11 cellular contexts compared by ENCODE assay signal in the genomic region with DNA sequence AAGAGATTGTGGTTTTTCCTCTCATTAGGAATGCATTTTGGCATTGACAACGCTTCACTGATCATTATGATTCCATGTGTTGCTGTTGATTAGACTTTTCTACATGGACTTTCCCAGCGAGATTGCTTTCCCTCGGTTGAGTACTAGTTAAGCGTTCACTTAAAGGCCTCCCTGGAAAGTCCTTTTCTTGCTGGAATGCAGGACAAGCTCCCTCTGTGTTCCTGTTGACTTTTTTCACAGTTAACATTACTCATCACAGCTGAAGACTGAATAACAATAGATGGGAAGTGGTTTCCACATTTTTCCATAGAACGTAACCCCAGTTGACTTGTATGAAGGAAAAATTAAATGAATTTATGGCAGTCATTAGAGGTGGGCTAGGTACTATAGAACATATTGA. TPM values are rescaled to one million over a fixed set of nuclear protein-coding genes. Genes with fewer than 3 reads are reported as not detected.
DNase-seq lines count a peak whose midpoint lies in the region; ATAC-seq, FAIRE-seq and TF ChIP-seq lines count a peak whose summit lies in the region.
"Had no signal": no experiment of that assay in that cellular context is flagged by ENCODE, and none has a peak within 500 bp of the region (broad histone marks: within the 10 kb centered on the region; RNA-seq: fewer than 3 reads in every experiment).

No MANE protein-coding gene starts in this region.

- no peaks in the 10 kb centered on the region for H4K20me1 ChIP-seq in K562 (replicated peaks; ENCODE audit: control insufficient read depth, insufficient read depth, low read length)

- H3K9me3 ChIP-seq in heart right ventricle (no peaks in the 10 kb centered on the region), K562 (replicated peaks; ENCODE audit: control insufficient read depth, insufficient read depth, low read depth, low read length) (no peaks in the 10 kb centered on the region)

- H3K4me3 Mint-ChIP-seq in activated naive CD4-positive, alpha-beta T cell treated with anti-CD3 and anti-CD28 coated beads for 36 hours, result no peak overlapping the region

- FAIRE-seq in K562 (lab: Jason Lieb, UNC) (peak; percentile 29), urothelium cell line (lab: Jason Lieb, UNC) (no peak)
- FAIRE-seq: A204.1, frontal cortex had no signal

- CTCF ChIA-PET in K562 (lab: Yijun Ruan, JAX; ENCODE audit: low intra/inter-chr PET ratio), result no interaction called here
- CTCF ChIA-PET in activated naive CD4-positive, alpha-beta T cell treated with anti-CD3 and anti-CD28 coated beads for 36 hours (lab: Charles Lee), result interaction anchor here (1.5 kb wide), 1 partner anchor 263 kb away, joined by 4 read pairs; no protein-coding TSS in a partner anchor

- no peak overlapping the region for H3K27ac Mint-ChIP-seq in activated naive CD4-positive, alpha-beta T cell treated with anti-CD3 and anti-CD28 coated beads for 36 hours

- TF ChIP-seq CTCF in heart right ventricle (IDR thresholded peaks at IDR 0.05) (no peak), K562 (IDR thresholded peaks at IDR 0.05 in 2 of 3, conservative IDR thresholded peaks at IDR 0.05 in 1 of 3; ENCODE audit: insufficient read depth in 2 of 3, low read depth in 1 of 3, low read length in 3 of 3) (no peak)

- H3K27ac ChIP-seq in heart right ventricle (peak overlapping the region in 9 of 10 donors; percentile 28 to 99 (median 63)), K562 (ENCODE audit: extremely low read depth, low read depth, low read length) (no peak overlapping the region)

- H3K9me3 Mint-ChIP-seq in activated naive CD4-positive, alpha-beta T cell treated with anti-CD3 and anti-CD28 coated beads for 36 hours, result no peaks in the 10 kb centered on the region

- in situ Hi-C loops in K562 (cut with MboI), result no loop called here

- H3K9me1 ChIP-seq in K562 (ENCODE audit: control insufficient read depth, insufficient read depth, low read length), result no peaks in the 10 kb centered on the region

- H3K36me3 Mint-ChIP-seq in activated naive CD4-positive, alpha-beta T cell treated with anti-CD3 and anti-CD28 coated beads for 36 hours (ENCODE audit: low read depth), result no peaks in the 10 kb centered on the region

- no peak for TF ChIP-seq RAD21 in K562 (CRISPR knock-in tag; conservative IDR thresholded peaks at IDR 0.05 in 1 of 2, IDR thresholded peaks at IDR 0.05 in 1 of 2)

- H3K4me1 ChIP-seq in heart right ventricle, result peaks cover 0 to 47% (median 20%) of the 10 kb centered on the region in 9 donors
- H3K4me1 ChIP-seq in K562 (replicated peaks in 1 of 2; ENCODE audit: control insufficient read depth in 2 of 2, insufficient read depth in 2 of 2, low read length in 2 of 2), result peaks cover 21 to 24% of the 10 kb centered on the region in 2 experiments

- DNase-seq in heart right ventricle, result no peak
- no peak for DNase-seq in left ventricle myocardium superior
- DNase-seq in K562 (ENCODE audit: extremely low read depth in 1 of 4, low spot score in 3 of 4), result no peak
- DNase-seq in iPS-NIHi11 (ENCODE audit: low spot score), result peak; percentile 27
- DNase-seq in urothelium cell line (ENCODE audit: low spot score), result peak; percentile 61
- no peak for DNase-seq in activated naive CD4-positive, alpha-beta T cell treated with anti-CD3 and anti-CD28 coated beads for 36 hours
- no peak for DNase-seq in activated naive CD4-positive, alpha-beta T cell (lab: John Stamatoyannopoulos, UW)
- DNase-seq: activated gamma-delta T cell treated with Interleukin-2 at 50 U/mL for 16 hours had no signal

- POLR2A ChIA-PET in K562 (lab: Yijun Ruan, JAX), result interaction anchor here (2.8 kb wide), 1 partner anchor 20 kb away, joined by 11 read pairs; no protein-coding TSS in a partner anchor

- no peak for TF ChIP-seq EP300 in K562 (IDR thresholded peaks at IDR 0.05; ENCODE audit: low read length)

- H3K27me3 ChIP-seq in heart right ventricle (peaks cover 0 to 43% (median 0%) of the 10 kb centered on the region in 7 donors), K562 (ENCODE audit: control insufficient read depth in 2 of 2, insufficient read depth in 2 of 2, low read length in 2 of 2) (peaks cover 0 to 3% of the 10 kb centered on the region in 2 experiments; a peak in 2 of 5 replicates)

- H3K27me3 Mint-ChIP-seq in activated naive CD4-positive, alpha-beta T cell treated with anti-CD3 and anti-CD28 coated beads for 36 hours (ENCODE audit: low read depth), result peaks cover 51% of the 10 kb centered on the region

- H3K4me1 Mint-ChIP-seq in activated naive CD4-positive, alpha-beta T cell treated with anti-CD3 and anti-CD28 coated beads for 36 hours (ENCODE audit: low read depth), result peaks cover 19% of the 10 kb centered on the region

- no peak overlapping the region for H3K9ac ChIP-seq in K562 (ENCODE audit: insufficient read depth in 1 of 2, low read depth in 2 of 2, low read length in 2 of 2)

- no TSS peak for BruUV-seq in K562 (replicated peaks; lab: Mats Ljungman, UMichigan)

- H3K36me3 ChIP-seq in heart right ventricle (peaks cover 0 to 10% (median 0%) of the 10 kb centered on the region in 9 donors), K562 (ENCODE audit: control insufficient read depth, insufficient read depth, low read length) (no peaks in the 10 kb centered on the region)

- intact Hi-C loops in heart right ventricle (cut with DNase I) (loop anchor here in 3 of 10 donors (10.0 kb wide), 2 partner anchors 63 to 167 kb away; no protein-coding TSS in a partner anchor), left ventricle myocardium superior (cut with micrococcal nuclease) (loop anchor here (10.0 kb wide), 1 partner anchor 257 kb away; no protein-coding TSS in a partner anchor), K562 (cut with micrococcal nuclease) (no loop called here)
- intact Hi-C loops in activated naive CD4-positive, alpha-beta T cell treated with anti-CD3 and anti-CD28 coated beads for 36 hours (cut with micrococcal nuclease), result no loop called here

- no peaks in the 10 kb centered on the region for H3K79me2 ChIP-seq in K562 (ENCODE audit: control insufficient read depth, insufficient read depth, low read length)

- 65 to 74% methylated on average over 5 of the region's 5 CpGs for WGBS in heart right ventricle, 2 donors
- WGBS in K562 (ENCODE audit: insufficient coverage, low coverage, missing lambda C conversion rate), result 34% methylated on average over 5 of the region's 5 CpGs

- no peak overlapping the region for H3K4me2 ChIP-seq in K562 (ENCODE audit: insufficient read depth, low read length)

- H3K4me3 ChIP-seq in heart right ventricle, result no peak overlapping the region
- H3K4me3 ChIP-seq in K562, result no peak overlapping the region

- no peak for TF ChIP-seq POLR2A in K562 (conservative IDR thresholded peaks at IDR 0.05)

- H2AFZ ChIP-seq in K562 (ENCODE audit: low read depth, low read length), result 0 out of 2 replicates have a peak overlapping the region, but pooled peaks have one; percentile 3

- ATAC-seq in heart right ventricle (no peak), left ventricle myocardium superior (no peak), K562 (no peak), HG03354 (IDR thresholded peaks at IDR 0.05; ENCODE audit: poor library complexity, severe bottlenecking, unreplicated experiment) (no peak)

RNA-seq across cellular contexts. Expression of gene CAV1, which starts 2.6 kb away (rescaled TPM):
- total RNA-seq in heart right ventricle (100 to 1,000 TPM; 195 to 364 (median 287) TPM), left ventricle myocardium superior (362 TPM), K562 (2014; rRNA removed) (0.08 and 1.1 TPM in 2 replicates), K562 (2014; rRNA removed; fragmentation: Illumina TruSeq; extraction: Trizol) (0.16 and 0.29 TPM in 2 replicates), K562 (2015; rRNA removed; fragmentation: Illumina TruSeq; extraction: Trizol) (0.40 and 0.64 TPM in 2 replicates), K562 (2021) (1.0 and 1.5 TPM in 2 replicates)
- polyA plus RNA-seq in heart right ventricle (100 to 1,000 TPM in 1 of 2 donors, 10 to 100 TPM in 1; 93.0 to 198 TPM), K562 (2011; rRNA removed) (1.5 and 2.5 TPM in 2 replicates), K562 (2014; fragmentation: Illumina TruSeq; extraction: Trizol) (0.62 and 0.86 TPM in 2 replicates), K562 (2014; fragmentation: Nextera tagmentation; extraction: Ambion mirVana) (under 1 TPM; 0.63 to 0.82 TPM), K562 (2014; rRNA removed) (0.08 and 0.49 TPM in 2 replicates)
- total RNA-seq in K562 (2011; cell fraction: chromatin; rRNA removed; ENCODE audit: low replicate concordance), result 0.79 and 1.5 TPM in 2 replicates
- 1.2 TPM in 1 of 2 replicates, not detected in the other for total RNA-seq in K562 (2011; cell fraction: nucleolus; rRNA removed)
- 1.5 TPM in 1 of 2 replicates, not detected in the other for total RNA-seq in K562 (2011; cell fraction: nucleoplasm; rRNA removed)
- 4.8 and 4.9 TPM in 2 replicates for polyA plus RNA-seq in K562 (2011; cell fraction: cytosol; rRNA removed)
- polyA plus RNA-seq in K562 (2011; cell fraction: nucleus; rRNA removed), result 1.9 and 3.3 TPM in 2 replicates
- polyA plus RNA-seq in K562 (2012), result 0.51 and 0.55 TPM in 2 replicates
- 3.4 and 5.0 TPM in 2 replicates for polyA minus RNA-seq in K562 (2011; rRNA and poly(A)+ RNA removed)
- 0.76 and 2.1 TPM in 2 replicates for polyA minus RNA-seq in K562 (2011; cell fraction: cytosol; rRNA and poly(A)+ RNA removed)
- polyA minus RNA-seq in K562 (2011; cell fraction: nucleus; rRNA and poly(A)+ RNA removed), result 1.00 and 1.2 TPM in 2 replicates
- total RNA-seq in activated naive CD4-positive, alpha-beta T cell treated with anti-CD3 and anti-CD28 coated beads for 36 hours, result under 1 TPM in 1 of 2 experiments, not detected in 1; 0.35 TPM

RNA-seq across cellular contexts. Expression of gene CAV2, which starts 22.7 kb away (rescaled TPM):
- total RNA-seq in heart right ventricle, result 100 to 1,000 TPM; 196 to 277 (median 244) TPM
- 100 to 1,000 TPM in 1 of 2 donors, 10 to 100 TPM in 1; 56.3 to 136 TPM for polyA plus RNA-seq in heart right ventricle
- total RNA-seq in left ventricle myocardium superior, result 204 TPM
- 38.0 and 48.6 TPM in 2 replicates for total RNA-seq in K562 (2011; cell fraction: chromatin; rRNA removed; ENCODE audit: low replicate concordance)
- 45.0 and 46.4 TPM in 2 replicates for total RNA-seq in K562 (2011; cell fraction: nucleolus; rRNA removed)
- 52.1 and 67.7 TPM in 2 replicates for total RNA-seq in K562 (2011; cell fraction: nucleoplasm; rRNA removed)
- total RNA-seq in K562 (2014; rRNA removed), result 30.0 and 32.4 TPM in 2 replicates
- 43.0 and 50.7 TPM in 2 replicates for total RNA-seq in K562 (2014; rRNA removed; fragmentation: Illumina TruSeq; extraction: Trizol)
- total RNA-seq in K562 (2015; rRNA removed; fragmentation: Illumina TruSeq; extraction: Trizol), result 43.9 and 49.3 TPM in 2 replicates
- 36.4 and 38.3 TPM in 2 replicates for total RNA-seq in K562 (2021)
- polyA plus RNA-seq in K562 (2011; rRNA removed), result 109 and 137 TPM in 2 replicates
- polyA plus RNA-seq in K562 (2011; cell fraction: cytosol; rRNA removed), result 80.8 and 129 TPM in 2 replicates
- polyA plus RNA-seq in K562 (2011; cell fraction: nucleus; rRNA removed), result 57.6 and 71.3 TPM in 2 replicates
- polyA plus RNA-seq in K562 (2012), result 25.3 and 39.5 TPM in 2 replicates
- 34.1 and 41.4 TPM in 2 replicates for polyA plus RNA-seq in K562 (2014; fragmentation: Illumina TruSeq; extraction: Trizol)
- polyA plus RNA-seq in K562 (2014; fragmentation: Nextera tagmentation; extraction: Ambion mirVana), result 10 to 100 TPM; 16.1 to 16.5 TPM
- 30.3 and 31.8 TPM in 2 replicates for polyA plus RNA-seq in K562 (2014; rRNA removed)
- polyA minus RNA-seq in K562 (2011; rRNA and poly(A)+ RNA removed), result 119 and 144 TPM in 2 replicates
- polyA minus RNA-seq in K562 (2011; cell fraction: cytosol; rRNA and poly(A)+ RNA removed), result 58.1 and 68.9 TPM in 2 replicates
- 39.6 and 59.2 TPM in 2 replicates for polyA minus RNA-seq in K562 (2011; cell fraction: nucleus; rRNA and poly(A)+ RNA removed)
- total RNA-seq in activated naive CD4-positive, alpha-beta T cell treated with anti-CD3 and anti-CD28 coated beads for 36 hours, result not detected

Comparison
In these comparisons a context has a peak if more than half of its experiments do, and no peak if none do; other contexts are left out.
1. DNase-seq: peak in iPS-NIHi11 (single experiment) and urothelium cell line (single experiment); none in heart right ventricle (0 of 2), left ventricle myocardium superior (single experiment), K562 (0 of 4), activated naive CD4-positive, alpha-beta T cell treated with anti-CD3 and anti-CD28 coated beads for 36 hours (single experiment) and activated naive CD4-positive, alpha-beta T cell (0 of 4).
2. RNA of gene CAV1, which starts 2.6 kb away (total RNA-seq): 362 TPM in left ventricle myocardium superior (single experiment) and 195 to 364 TPM in heart right ventricle; 0.08 to 1.5 TPM in K562 and 0.35 TPM in activated naive CD4-positive, alpha-beta T cell treated with anti-CD3 and anti-CD28 coated beads for 36 hours; every median in the first group is over 10 times any median in the second.
3. RNA of gene CAV2, which starts 22.7 kb away (total RNA-seq): 196 to 277 TPM in heart right ventricle, 204 TPM in left ventricle myocardium superior (single experiment) and 30.0 to 67.7 TPM in K562; not detected in activated naive CD4-positive, alpha-beta T cell treated with anti-CD3 and anti-CD28 coated beads for 36 hours; every median in the first group is over 10 times any median in the second.